In the genomic region with DNA sequence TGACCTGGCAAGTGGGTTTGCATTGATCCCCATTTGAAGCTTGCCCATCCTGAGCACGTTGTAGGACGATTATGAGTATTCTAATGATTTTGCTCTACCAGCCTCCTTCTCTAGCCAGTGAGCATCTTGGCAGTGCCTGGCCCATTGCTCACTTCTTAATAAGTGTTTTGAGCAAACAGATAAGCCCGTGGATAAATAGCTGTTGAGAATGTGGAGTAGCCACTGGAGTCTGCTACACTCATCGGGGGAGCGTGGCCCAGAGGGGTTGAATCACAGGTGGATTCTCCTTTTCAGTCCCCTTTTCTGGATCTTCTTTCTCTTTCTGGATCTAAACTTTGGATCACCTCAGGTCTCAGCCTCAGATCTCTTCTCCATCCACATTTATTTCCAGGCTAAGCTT, we compare ENCODE assay signal across 39 cellular contexts. TPM values are rescaled to one million over a fixed set of nuclear protein-coding genes. Genes with fewer than 3 reads are reported as not detected.
"Had no signal": no experiment of that assay in that cellular context is flagged by ENCODE, and none has a peak within 500 bp of the region (broad histone marks: within the 10 kb centered on the region; RNA-seq: fewer than 3 reads in every experiment).

No MANE protein-coding gene starts in this region.

- DNase-seq: Karpas-422, Kasumi-1, MG63, MM.1S, MV-4-11, NCI-H1048, NCI-H1092, NCI-H1092 treated with DMSO at 0.1 percent for 48 hours, NCI-H1105, NCI-H1105 treated with DMSO at 0.1 percent for 48 hours, NCI-H1417, NCI-H1417 treated with DMSO at 0.1 percent for 48 hours, NCI-H1436 treated with DMSO at 0.1 percent for 48 hours, NCI-H146, NCI-H1694, NCI-H1694 treated with DMSO at 0.1 percent for 48 hours, NCI-H187, NCI-H187 treated with DMSO at 0.1 percent for 48 hours, NCI-H1930, NCI-H2029, NCI-H2029 treated with DMSO at 0.1 percent for 48 hours, NCI-H2081, NCI-H2081 treated with DMSO at 0.1 percent for 48 hours, NCI-H2107, NCI-H2171, NCI-H2171 treated with DMSO at 0.1 percent for 48 hours, NCI-H2227 treated with DMSO at 0.1 percent for 48 hours, NCI-H226, NCI-H345, NCI-H446, NCI-H446 treated with DMSO at 0.1 percent for 48 hours, NCI-H510A, NCI-H510A treated with DMSO at 0.1 percent for 48 hours, NCI-H524, NCI-H524 treated with DMSO at 0.1 percent for 48 hours had no signal

- H3K36me3 ChIP-seq: MG63 had no signal

- H3K9me3 ChIP-seq: MG63 had no signal

- H3K4me3 ChIP-seq: MG63 had no signal

RNA-seq across cellular contexts. Expression of gene EDN3, which starts 15.9 kb away (rescaled TPM):
- total RNA-seq: LHCN-M2, M059J, MCF 10A, NCI-H460 had no signal
